8 cellular contexts compared by ENCODE assay signal in genomic region chr13:31199849-31200635, GRCh38. TPM values are rescaled to one million over a fixed set of nuclear protein-coding genes. Genes with fewer than 3 reads are reported as not detected.
DNase-seq lines count a peak whose midpoint lies in the region; ATAC-seq and TF ChIP-seq lines count a peak whose summit lies in the region.

B3GLCT (plus strand) TSS chr13:31199975; CDS start chr13:31200085, 110 bp downstream.

- CTCF ChIA-PET in CD8-positive, alpha-beta memory T cell (lab: Charles Lee), result interaction anchor here (0.7 to 1.4 kb wide), 11 partner anchors 11 to 224 kb away, joined by 3 to 5 read pairs (median 3); no protein-coding TSS in a partner anchor
- CTCF ChIA-PET in OCI-LY7 (lab: Charles Lee; ENCODE audit: unreplicated experiment), result interaction anchor here (1.1 to 1.2 kb wide), 2 partner anchors 21 to 36 kb away, joined by 3 read pairs; no protein-coding TSS in a partner anchor

- peaks cover 0 to 1% (median 0%) of the 10 kb centered on the region in 3 donors for H3K36me3 Mint-ChIP-seq in CD8-positive, alpha-beta memory T cell
- H3K36me3 Mint-ChIP-seq in activated T-cell treated with anti-CD3 and anti-CD28 coated beads, Interleukin-2, amount 50 U/mL, for 24 hours (ENCODE audit: low read depth), result no peaks in the 10 kb centered on the region

- H3K27me3 Mint-ChIP-seq in CD8-positive, alpha-beta memory T cell, result no peaks in the 10 kb centered on the region
- no peaks in the 10 kb centered on the region for H3K27me3 Mint-ChIP-seq in activated T-cell treated with anti-CD3 and anti-CD28 coated beads, Interleukin-2, amount 50 U/mL, for 24 hours

- H2AFZ ChIP-seq in OCI-LY7 (ENCODE audit: low read length), result peak within 1 kb of the TSS; percentile 88; the same call in 1 of the 2 replicates

- peaks cover 24 to 28% (median 25%) of the 10 kb centered on the region in 3 donors for H3K4me1 Mint-ChIP-seq in CD8-positive, alpha-beta memory T cell
- peaks cover 44% of the 10 kb centered on the region for H3K4me1 Mint-ChIP-seq in activated T-cell treated with anti-CD3 and anti-CD28 coated beads, Interleukin-2, amount 50 U/mL, for 24 hours (ENCODE audit: low read depth)

- peaks cover 10% of the 10 kb centered on the region for H3K4me1 ChIP-seq in CD8-positive, alpha-beta memory T cell (ENCODE audit: insufficient read depth, low read length)
- peaks cover 16% of the 10 kb centered on the region for H3K4me1 ChIP-seq in OCI-LY7 (ENCODE audit: insufficient read depth, low read length, poor library complexity, severe bottlenecking)
- H3K4me1 ChIP-seq in esophagus (ENCODE audit: control insufficient read depth in 2 of 2, insufficient read depth in 2 of 2, low read length in 1 of 2), result peaks cover 2 to 5% of the 10 kb centered on the region in 2 donors
- no peaks in the 10 kb centered on the region for H3K4me1 ChIP-seq in mucosa of stomach (ENCODE audit: control insufficient read depth, insufficient read depth, low read length)

- no peaks in the 10 kb centered on the region for H3K27me3 ChIP-seq in CD8-positive, alpha-beta memory T cell (ENCODE audit: insufficient read depth, low read length, poor library complexity, severe bottlenecking)
- H3K27me3 ChIP-seq in HL-60 (ENCODE audit: insufficient read depth, poor library complexity, severe bottlenecking) (no peaks in the 10 kb centered on the region), esophagus (ENCODE audit: control insufficient read depth in 1 of 2, insufficient read depth in 2 of 2, low read length in 2 of 2) (no peaks in the 10 kb centered on the region), mucosa of stomach (ENCODE audit: control insufficient read depth, insufficient read depth, low read length) (no peaks in the 10 kb centered on the region)

- POLR2A ChIA-PET in CD8-positive, alpha-beta memory T cell (lab: Charles Lee), result interaction anchor here (1.2 to 1.5 kb wide), 3 partner anchors 9 to 39 kb away, joined by 3 to 10 read pairs (median 6); partner anchors contain the start of gene HSPH1
- POLR2A ChIA-PET in OCI-LY7 (lab: Charles Lee), result interaction anchor here (1.2 kb wide), 1 partner anchor 38 kb away, joined by 3 read pairs; the partner anchor contains the start of gene HSPH1

- no peaks in the 10 kb centered on the region for H3K9me2 ChIP-seq in OCI-LY7 (ENCODE audit: insufficient read depth, low read length)

- H3K27ac ChIP-seq in CD8-positive, alpha-beta memory T cell (ENCODE audit: low read depth, low read length), result peak within 1 kb of the TSS; percentile 83
- H3K27ac ChIP-seq in HL-60 (replicated peaks), result no peak within 1 kb of the TSS
- peak within 1 kb of the TSS; percentile 74 for H3K27ac ChIP-seq in OCI-LY7 (ENCODE audit: low read depth, low read length, poor library complexity, severe bottlenecking)
- peak within 1 kb of the TSS; percentile 98 to 99 for H3K27ac ChIP-seq in esophagus (ENCODE audit: low read depth in 2 of 2, low read length in 1 of 2)

- no peaks in the 10 kb centered on the region for H4K20me1 ChIP-seq in OCI-LY7 (ENCODE audit: insufficient read depth, low read length)

- peak within 1 kb of the TSS; percentile 79 to 92 (median 86) for H3K4me3 Mint-ChIP-seq in CD8-positive, alpha-beta memory T cell
- peak within 1 kb of the TSS; percentile 80 for H3K4me3 Mint-ChIP-seq in activated T-cell treated with anti-CD3 and anti-CD28 coated beads, Interleukin-2, amount 50 U/mL, for 24 hours

- WGBS in esophagus, 2 donors, result 0 to 1% methylated on average over 66 to 125 of the region's 125 CpGs

- H3K79me2 ChIP-seq in OCI-LY7 (ENCODE audit: insufficient read depth, low read depth, low read length), result no peaks in the 10 kb centered on the region

- H3K4me3 ChIP-seq in CD8-positive, alpha-beta memory T cell (ENCODE audit: low read length), result peak within 1 kb of the TSS; percentile 41
- H3K4me3 ChIP-seq in HL-60 (replicated peaks; ENCODE audit: insufficient read depth, low read length), result peak within 1 kb of the TSS; percentile 65
- peak within 1 kb of the TSS; percentile 89 for H3K4me3 ChIP-seq in OCI-LY7 (ENCODE audit: low read depth, low read length, poor library complexity, severe bottlenecking)
- H3K4me3 ChIP-seq in esophagus (ENCODE audit: low read depth in 1 of 2, low read length in 2 of 2), result peak within 1 kb of the TSS; percentile 89
- no peak within 1 kb of the TSS for H3K4me3 ChIP-seq in mucosa of stomach (ENCODE audit: low read length)

- no peaks in the 10 kb centered on the region for H3K9me3 Mint-ChIP-seq in CD8-positive, alpha-beta memory T cell
- no peaks in the 10 kb centered on the region for H3K9me3 Mint-ChIP-seq in activated T-cell treated with anti-CD3 and anti-CD28 coated beads, Interleukin-2, amount 50 U/mL, for 24 hours

- ATAC-seq in GM19467 (IDR thresholded peaks at IDR 0.05; ENCODE audit: unreplicated experiment), result peak; percentile 86

- no peaks in the 10 kb centered on the region for H3K9me3 ChIP-seq in CD8-positive, alpha-beta memory T cell (ENCODE audit: low read length)
- H3K9me3 ChIP-seq in OCI-LY7 (ENCODE audit: low read length) (no peaks in the 10 kb centered on the region), esophagus (ENCODE audit: control insufficient read depth in 2 of 2, insufficient read depth in 1 of 2, low read depth in 1 of 2, low read length in 1 of 2) (no peaks in the 10 kb centered on the region), mucosa of stomach (ENCODE audit: control insufficient read depth, low read length) (no peaks in the 10 kb centered on the region)

- intact Hi-C loops in OCI-LY7 (cut with micrococcal nuclease; ENCODE audit: unreplicated experiment), result loop anchor here (1.0 to 5.0 kb wide), 5 partner anchors 38 to 542 kb away; no protein-coding TSS in a partner anchor

- DNase-seq in CD8-positive, alpha-beta memory T cell, result peak; percentile 71 to 86 (median 84)
- DNase-seq in HL-60 (ENCODE audit: low read depth in 1 of 2, low spot score in 1 of 2), result peak in 1 of 2 experiments; percentile 78
- DNase-seq in OCI-LY7 (ENCODE audit: low spot score), result peak; percentile 88
- peak; percentile 89 for DNase-seq in activated T-cell treated with anti-CD3 and anti-CD28 coated beads, Interleukin-2, amount 50 U/mL, for 24 hours
- DNase-seq in stimulated activated CD8-positive, alpha-beta memory T cell treated with anti-CD3 and anti-CD28 coated beads, Interleukin-4, amount 100 ng/mL, for 48 hours, result peak; percentile 82

- H3K9ac ChIP-seq in mucosa of stomach (ENCODE audit: low read length), result peak within 1 kb of the TSS; percentile 83

- peak within 1 kb of the TSS; percentile 88 to 98 (median 94) for H3K27ac Mint-ChIP-seq in CD8-positive, alpha-beta memory T cell
- H3K27ac Mint-ChIP-seq in activated T-cell treated with anti-CD3 and anti-CD28 coated beads, Interleukin-2, amount 50 U/mL, for 24 hours, result peak within 1 kb of the TSS; percentile 81

- H3K36me3 ChIP-seq in CD8-positive, alpha-beta memory T cell (ENCODE audit: insufficient read depth, low read length), result no peaks in the 10 kb centered on the region
- no peaks in the 10 kb centered on the region for H3K36me3 ChIP-seq in OCI-LY7 (ENCODE audit: insufficient read depth, low read length)
- H3K36me3 ChIP-seq in esophagus (ENCODE audit: control insufficient read depth in 2 of 2, insufficient read depth in 2 of 2, low read length in 1 of 2), result no peaks in the 10 kb centered on the region
- no peaks in the 10 kb centered on the region for H3K36me3 ChIP-seq in mucosa of stomach (ENCODE audit: control insufficient read depth, insufficient read depth, low read length)

- H3K4me2 ChIP-seq in OCI-LY7 (ENCODE audit: low read length), result peak within 1 kb of the TSS; percentile 87

- BruUV-seq in OCI-LY7 (replicated peaks; lab: Mats Ljungman, UMichigan), result no TSS peak

- TF ChIP-seq CTCF in HL-60 (IDR thresholded peaks at IDR 0.05; ENCODE audit: insufficient read depth, low read length) (peak; percentile 62), OCI-LY7 (conservative IDR thresholded peaks at IDR 0.05; ENCODE audit: low read length) (peak; percentile 78)

RNA-seq across cellular contexts. Expression of gene B3GLCT, which starts in this region (rescaled TPM):
- total RNA-seq in CD8-positive, alpha-beta memory T cell, result 1 to 10 TPM; 5.2 to 5.6 TPM
- 10.4 TPM for polyA plus RNA-seq in CD8-positive, alpha-beta memory T cell
- total RNA-seq in OCI-LY7 (2014; rRNA removed; shearing (Covaris generic)), result 3.6 and 3.7 TPM in 2 replicates
- 3.9 and 4.3 TPM in 2 replicates for total RNA-seq in OCI-LY7 (2022)
- 1 to 10 TPM; 1.9 to 2.0 TPM for polyA plus RNA-seq in esophagus
